In the genomic region with DNA sequence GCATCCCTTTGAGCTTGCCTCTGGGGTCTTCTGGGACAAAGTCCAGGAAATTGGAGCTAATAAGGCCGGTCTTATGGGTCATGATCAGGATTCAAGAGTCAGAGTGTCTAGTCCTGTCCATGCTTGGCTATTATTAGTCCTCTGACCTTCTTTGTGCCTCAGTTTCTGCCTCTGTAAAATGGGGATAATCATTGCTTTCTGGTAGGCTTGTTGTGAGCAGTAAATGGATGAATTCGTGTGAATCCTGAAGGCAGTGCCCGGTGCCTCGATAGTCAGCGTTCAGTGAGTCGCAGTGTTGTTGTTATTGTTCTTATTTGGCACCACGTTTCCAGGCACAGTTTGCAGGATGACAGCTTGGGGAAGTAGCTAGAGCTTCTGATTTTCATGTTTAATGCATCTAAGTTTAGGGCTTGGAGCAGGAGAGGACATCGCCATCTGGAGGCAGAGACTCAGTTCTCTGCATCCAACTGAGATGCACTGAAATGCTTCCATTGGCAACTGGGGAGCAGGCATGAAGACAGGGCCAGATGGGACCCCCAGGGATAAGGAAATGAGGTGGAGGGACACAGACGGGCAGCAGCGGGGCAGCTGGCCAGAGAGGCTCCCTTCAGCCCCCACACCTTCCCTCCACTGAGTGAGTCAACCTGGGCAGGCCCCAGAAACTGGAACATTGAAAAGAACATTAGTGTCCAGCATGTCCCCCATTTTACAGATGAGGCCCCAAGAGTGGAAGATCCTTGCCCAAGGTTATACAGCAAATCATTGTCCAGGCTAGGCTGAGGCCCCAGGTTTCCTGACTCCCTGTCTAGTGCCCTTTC, we compare ENCODE assay signal across 15 cellular contexts.
DNase-seq lines count a peak whose midpoint lies in the region; ATAC-seq and TF ChIP-seq lines count a peak whose summit lies in the region.
"Had no signal": no experiment of that assay in that cellular context is flagged by ENCODE, and none has a peak within 500 bp of the region (broad histone marks: within the 10 kb centered on the region; RNA-seq: fewer than 3 reads in every experiment).

No MANE protein-coding gene starts in this region.

- TF ChIP-seq POLR2A in esophagus squamous epithelium (IDR thresholded peaks at IDR 0.05): no peak

- H3K9me3 ChIP-seq in A673 (ENCODE audit: low read depth, low read length, poor library complexity, severe bottlenecking) (no peaks in the 10 kb centered on the region), hepatocyte (ENCODE audit: low read depth) (no peaks in the 10 kb centered on the region), esophagus squamous epithelium (peaks cover 0 to 14% (median 0%) of the 10 kb centered on the region in 3 donors)

- peak; percentile 40 for TF ChIP-seq CTCF in A673 (conservative IDR thresholded peaks at IDR 0.05; ENCODE audit: low read depth, low read length)
- peak; percentile 58 for TF ChIP-seq CTCF in astrocyte of the cerebellum (IDR thresholded peaks at IDR 0.05; ENCODE audit: low read depth, low read length, missing control alignments)
- peak; percentile 35 for TF ChIP-seq CTCF in hepatocyte (IDR thresholded peaks at IDR 0.05; ENCODE audit: poor library complexity)
- TF ChIP-seq CTCF in esophagus squamous epithelium (IDR thresholded peaks at IDR 0.05): peak in 2 of 6 experiments; percentile 7 to 14

- no peak for ATAC-seq in activated CD8-positive, alpha-beta T cell treated with anti-CD3 and anti-CD28 coated beads, Interleukin-2, amount 10 ng/mL, durations not matched to agents 7 days and 5 days
- ATAC-seq: T-cell had no signal

- H4K20me1 ChIP-seq in hepatocyte (ENCODE audit: insufficient read depth, poor library complexity, severe bottlenecking): no peaks in the 10 kb centered on the region

- H3K79me2 ChIP-seq in hepatocyte: no peaks in the 10 kb centered on the region

- H3K9me2 ChIP-seq in hepatocyte (replicated peaks; ENCODE audit: insufficient read depth): no peaks in the 10 kb centered on the region

- H3K36me3 ChIP-seq in A673 (ENCODE audit: insufficient read depth, low read length, poor library complexity, severe bottlenecking) (no peaks in the 10 kb centered on the region), hepatocyte (replicated peaks; ENCODE audit: insufficient read depth, low read depth) (no peaks in the 10 kb centered on the region), esophagus squamous epithelium (no peaks in the 10 kb centered on the region)

- WGBS in hepatocyte (ENCODE audit: low lambda C conversion rate, missing lambda C conversion rate): 79% methylated on average over 10 of the region's 10 CpGs
- WGBS in esophagus squamous epithelium, 2 donors: 73 to 80% methylated on average over 9 to 10 of the region's 10 CpGs

- H3K27ac Mint-ChIP-seq in activated CD8-positive, alpha-beta T cell treated with anti-CD3 and anti-CD28 coated beads, Interleukin-2, amount 10 ng/mL, durations not matched to agents 7 days and 5 days: no peak overlapping the region
- H3K27ac Mint-ChIP-seq: activated T-helper 1 cell treated with anti-CD3 and anti-CD28 coated beads, Interleukin-12 subunit alpha, Interleukin-12 subunit beta, Interleukin-2, Interleukin-4 antibody, amounts not matched to agents 30 ng/mL and 10 ng/mL and 1 ng/mL, durations not matched to agents 14 hours and 24 hours and 36 hours; stimulated activated naive CD8-positive, alpha-beta T cell treated with anti-CD3 and anti-CD28 coated beads, Interleukin-15, Interleukin-2, amounts not matched to agents 100 ng/mL and 50 ng/mL, for 24 hours; T-cell had no signal

- in situ Hi-C loops in astrocyte of the cerebellum (cut with HindIII; ENCODE audit: low sequenced_read_pairs): loop anchor here (25.0 kb wide), 1 partner anchor 159 kb away; a partner anchor contains a TSS

- H2AFZ ChIP-seq in hepatocyte: no peak overlapping the region

- H3K9me3 Mint-ChIP-seq in activated CD8-positive, alpha-beta T cell treated with anti-CD3 and anti-CD28 coated beads, Interleukin-2, amount 10 ng/mL, durations not matched to agents 7 days and 5 days (ENCODE audit: insufficient read depth): no peaks in the 10 kb centered on the region

- POLR2A ChIA-PET in A673 (lab: Charles Lee; ENCODE audit: low non-redundant PET): no interaction called here
- POLR2A ChIA-PET in activated CD8-positive, alpha-beta T cell treated with anti-CD3 and anti-CD28 coated beads, Interleukin-2, amount 10 ng/mL, durations not matched to agents 7 days and 5 days (lab: Charles Lee): no interaction called here

- no peak overlapping the region for H3K27ac ChIP-seq in A673 (ENCODE audit: low read depth, low read length, poor library complexity, severe bottlenecking)
- no peak overlapping the region for H3K27ac ChIP-seq in hepatocyte
- no peak overlapping the region for H3K27ac ChIP-seq in esophagus squamous epithelium

- intact Hi-C loops in A673 (cut with micrococcal nuclease; ENCODE audit: unreplicated experiment) (no loop called here), esophagus squamous epithelium (cut with DNase I) (no loop called here)

- no peaks in the 10 kb centered on the region for H3K4me1 Mint-ChIP-seq in activated CD8-positive, alpha-beta T cell treated with anti-CD3 and anti-CD28 coated beads, Interleukin-2, amount 10 ng/mL, durations not matched to agents 7 days and 5 days (ENCODE audit: low read depth)
- H3K4me1 Mint-ChIP-seq: T-cell had no signal

- BruUV-seq in A673 (replicated peaks; lab: Mats Ljungman, UMichigan): no TSS peak

- H3K4me1 ChIP-seq in A673 (ENCODE audit: insufficient read depth, low read length, poor library complexity, severe bottlenecking) (no peaks in the 10 kb centered on the region), hepatocyte (ENCODE audit: insufficient read depth) (no peaks in the 10 kb centered on the region), esophagus squamous epithelium (peaks cover 0 to 10% (median 0%) of the 10 kb centered on the region in 3 donors)

- no peak overlapping the region for H3K4me2 ChIP-seq in hepatocyte

- no peaks in the 10 kb centered on the region for H3K36me3 Mint-ChIP-seq in activated CD8-positive, alpha-beta T cell treated with anti-CD3 and anti-CD28 coated beads, Interleukin-2, amount 10 ng/mL, durations not matched to agents 7 days and 5 days (ENCODE audit: low read depth)
- H3K36me3 Mint-ChIP-seq: T-cell had no signal

- no peaks in the 10 kb centered on the region for H3K27me3 ChIP-seq in A673 (replicated peaks; ENCODE audit: insufficient read depth, low read depth, low read length, poor library complexity)
- no peaks in the 10 kb centered on the region for H3K27me3 ChIP-seq in hepatocyte
- H3K27me3 ChIP-seq in esophagus squamous epithelium: peaks cover 0 to 24% (median 0%) of the 10 kb centered on the region in 4 donors

- H3K4me3 ChIP-seq in A673 (ENCODE audit: low read depth, low read length, poor library complexity, severe bottlenecking): no peak overlapping the region
- H3K4me3 ChIP-seq in astrocyte of the cerebellum (ENCODE audit: low read depth, low read length): no peak overlapping the region
- no peak overlapping the region for H3K4me3 ChIP-seq in hepatocyte
- H3K4me3 ChIP-seq in esophagus squamous epithelium: no peak overlapping the region

- CTCF ChIA-PET in A673 (lab: Charles Lee): no interaction called here
- CTCF ChIA-PET in activated CD8-positive, alpha-beta T cell treated with anti-CD3 and anti-CD28 coated beads, Interleukin-2, amount 10 ng/mL, durations not matched to agents 7 days and 5 days (lab: Charles Lee): no interaction called here

- no peak overlapping the region for H3K4me3 Mint-ChIP-seq in activated CD8-positive, alpha-beta T cell treated with anti-CD3 and anti-CD28 coated beads, Interleukin-2, amount 10 ng/mL, durations not matched to agents 7 days and 5 days
- H3K4me3 Mint-ChIP-seq: activated T-helper 1 cell treated with anti-CD3 and anti-CD28 coated beads, Interleukin-12 subunit alpha, Interleukin-12 subunit beta, Interleukin-2, Interleukin-4 antibody, amounts not matched to agents 30 ng/mL and 10 ng/mL and 1 ng/mL, durations not matched to agents 14 hours and 24 hours and 36 hours; stimulated activated naive CD8-positive, alpha-beta T cell treated with anti-CD3 and anti-CD28 coated beads, Interleukin-15, Interleukin-2, amounts not matched to agents 100 ng/mL and 50 ng/mL, for 24 hours; T-cell had no signal

- no peak for DNase-seq in A673 (ENCODE audit: low spot score)
- DNase-seq in ELR (ENCODE audit: low read depth): peak; percentile 25
- DNase-seq in astrocyte of the cerebellum (ENCODE audit: low read depth): no peak
- peak; percentile 6 for DNase-seq in hepatocyte (ENCODE audit: low spot score)
- no peak for DNase-seq in activated CD8-positive, alpha-beta T cell treated with anti-CD3 and anti-CD28 coated beads, Interleukin-2, amount 10 ng/mL, durations not matched to agents 7 days and 5 days
- no peak for DNase-seq in NCI-H748 (lab: John Stamatoyannopoulos, UW; ENCODE audit: unreplicated experiment)
- DNase-seq in esophagus squamous epithelium (lab: John Stamatoyannopoulos, UW): no peak
- no peak for DNase-seq in GOT3 (lab: John Stamatoyannopoulos, UW)
- DNase-seq: activated CD4-positive, alpha-beta T cell treated with anti-CD3 and anti-CD28 coated beads for 1 hour; caudate nucleus; Karpas-422; stimulated activated CD4-positive, alpha-beta T cell treated with anti-CD3 and anti-CD28 coated beads, Interleukin-4, amount 100 ng/mL, for 24 hours; T-cell had no signal

- H3K27me3 Mint-ChIP-seq in activated CD8-positive, alpha-beta T cell treated with anti-CD3 and anti-CD28 coated beads, Interleukin-2, amount 10 ng/mL, durations not matched to agents 7 days and 5 days (ENCODE audit: low read depth): no peaks in the 10 kb centered on the region

Comparison
In these comparisons a context has a peak if more than half of its experiments do, and no peak if none do; other contexts are left out.
1. DNase-seq: peak in ELR (single experiment) and hepatocyte (single experiment); none in A673 (single experiment), astrocyte of the cerebellum (single experiment), activated CD8-positive, alpha-beta T cell treated with anti-CD3 and anti-CD28 coated beads, Interleukin-2, amount 10 ng/mL, durations not matched to agents 7 days and 5 days (single experiment), NCI-H748 (single experiment), esophagus squamous epithelium (single experiment) and GOT3 (single experiment).